In genomic region chr10:6201511-6201975, GRCh38 we compare ENCODE assay signal across 8 cellular contexts. TPM values are rescaled to one million over a fixed set of nuclear protein-coding genes. Genes with fewer than 3 reads are reported as not detected.
DNase-seq lines count a peak whose midpoint lies in the region; ATAC-seq, FAIRE-seq and TF ChIP-seq lines count a peak whose summit lies in the region.

No MANE protein-coding gene starts in this region.

- TF ChIP-seq POLR2A in H1 (IDR thresholded peaks at IDR 0.05; ENCODE audit: control extremely low read depth in 1 of 2, low read depth in 2 of 2, low read length in 2 of 2), result no peak

- H3K4me1 Mint-ChIP-seq in HFFc6 (ENCODE audit: low read depth), result peaks cover 23% of the 10 kb centered on the region

- H2BK5ac ChIP-seq in H1 (ENCODE audit: low read depth, low read length), result no peak overlapping the region

- H3K4ac ChIP-seq in H1 (replicated peaks; ENCODE audit: insufficient read length, low read depth, low read length), result no peak overlapping the region

- TF ChIP-seq EP300 in H1 (IDR thresholded peaks at IDR 0.05; ENCODE audit: borderline replicate concordance in 1 of 2, low read depth in 2 of 2, low read length in 2 of 2), result no peak

- H4K20me1 ChIP-seq in H1 (replicated peaks in 1 of 2; ENCODE audit: control insufficient read depth in 1 of 2, insufficient read depth in 2 of 2, low read length in 2 of 2), result peaks cover 11 to 23% of the 10 kb centered on the region in 2 experiments

- H3K23ac ChIP-seq in H1 (ENCODE audit: insufficient read length), result no peak overlapping the region

- H3K4me1 ChIP-seq in H1 (replicated peaks in 1 of 4; ENCODE audit: control insufficient read depth in 3 of 4, insufficient read depth in 4 of 4, low read length in 3 of 4), result peaks cover 3 to 10% (median 7%) of the 10 kb centered on the region in 4 experiments
- peaks cover 31% of the 10 kb centered on the region for H3K4me1 ChIP-seq in mucosa of descending colon (ENCODE audit: low read depth)

- no peak for TF ChIP-seq RAD21 in H1 (IDR thresholded peaks at IDR 0.05 in 1 of 2, conservative IDR thresholded peaks at IDR 0.05 in 1 of 2; ENCODE audit: low read depth in 2 of 2, low read length in 2 of 2)

- 1% methylated on average over 20 of the region's 51 CpGs; no CpG with 5 or more reads in 1 of the 2 experiments for WGBS in H1 (ENCODE audit: extremely low coverage in 1 of 2, insufficient coverage in 1 of 2, insufficient read length in 1 of 2, insufficient replicate concordance in 2 of 2, low coverage in 1 of 2, low lambda C conversion rate in 2 of 2, missing lambda C conversion rate in 1 of 2), 2 experiments

- peak overlapping the region; percentile 58 for H3K27ac Mint-ChIP-seq in HFFc6

- no peak overlapping the region for H3K9ac ChIP-seq in H1 (replicated peaks in 1 of 4; ENCODE audit: extremely low read depth in 1 of 4, low read depth in 3 of 4, low read length in 3 of 4)

- no peak overlapping the region for H2AFZ ChIP-seq in H1 (ENCODE audit: low read length)

- no peaks in the 10 kb centered on the region for H3K27me3 Mint-ChIP-seq in HFFc6 (ENCODE audit: insufficient read depth)

- H3K18ac ChIP-seq in H1 (ENCODE audit: extremely low read depth, low read length), result no peak overlapping the region

- H3K27ac ChIP-seq in H1 (ENCODE audit: low read depth, low read length), result no peak overlapping the region

- H2BK20ac ChIP-seq in H1 (ENCODE audit: low read length), result no peak overlapping the region

- H2BK12ac ChIP-seq in H1 (ENCODE audit: low read depth, low read length), result no peak overlapping the region

- peaks cover 19 to 37% (median 33%) of the 10 kb centered on the region in 4 experiments; a peak in 6 of 7 replicates for H3K27me3 ChIP-seq in H1 (replicated peaks in 1 of 4; ENCODE audit: control insufficient read depth in 3 of 4, extremely low read depth in 1 of 4, insufficient read depth in 3 of 4, low read length in 3 of 4)

- no peak overlapping the region for H3K56ac ChIP-seq in H1 (replicated peaks; ENCODE audit: insufficient read length, low read depth, low read length)

- no peak overlapping the region for H3K14ac ChIP-seq in H1 (ENCODE audit: insufficient read length)

- peaks cover 2% of the 10 kb centered on the region; the same call in 1 of the 2 replicates for H3K79me1 ChIP-seq in H1 (ENCODE audit: low read depth, low read length)

- ATAC-seq in mucosa of descending colon, result peak; percentile 67

- H3K36me3 Mint-ChIP-seq in HFFc6 (ENCODE audit: low read depth), result no peaks in the 10 kb centered on the region

- no peaks in the 10 kb centered on the region for H3K9me3 ChIP-seq in H1 (ENCODE audit: insufficient read depth in 2 of 2, low read depth in 1 of 2, low read length in 1 of 2)
- H3K9me3 ChIP-seq in mucosa of descending colon, result no peaks in the 10 kb centered on the region

- no peak overlapping the region for H4K91ac ChIP-seq in H1 (replicated peaks; ENCODE audit: insufficient read length, low read length)

- peaks cover 0 to 18% of the 10 kb centered on the region in 2 experiments; a peak in 3 of 4 replicates for H3K79me2 ChIP-seq in H1 (ENCODE audit: control insufficient read depth in 1 of 2, insufficient read depth in 2 of 2, low read length in 2 of 2)

- peaks cover 22% of the 10 kb centered on the region for H3K23me2 ChIP-seq in H1 (ENCODE audit: low read depth, low read length)

- POLR2A ChIA-PET in H1 (lab: Charles Lee; ENCODE audit: partially characterized antibody), result interaction anchor here (1.0 to 3.9 kb wide), 16 partner anchors 10 to 199 kb away, joined by 4 to 66 read pairs (median 12); partner anchors contain the start of gene RBM17

- H3K4me2 ChIP-seq in H1 (ENCODE audit: insufficient read depth in 1 of 2, low read depth in 2 of 2, low read length in 2 of 2), result peak overlapping the region; percentile 81 to 100

- intact Hi-C loops in mucosa of descending colon (cut with DNase I, micrococcal nuclease), result loop anchor here (5.0 to 10.0 kb wide), 2 partner anchors 201 to 203 kb away; no protein-coding TSS in a partner anchor

- H3K36me3 ChIP-seq in H1 (ENCODE audit: control insufficient read depth in 2 of 4, insufficient read depth in 4 of 4, low read length in 3 of 4) (no peaks in the 10 kb centered on the region), mucosa of descending colon (ENCODE audit: low read depth) (no peaks in the 10 kb centered on the region)

- no peak for TF ChIP-seq CTCF in GM12875 (IDR thresholded peaks at IDR 0.05; ENCODE audit: borderline replicate concordance, insufficient read depth, low read depth, low read length)
- TF ChIP-seq CTCF in HFFc6 (IDR thresholded peaks at IDR 0.05), result peak; percentile 18; the same call in 1 of the 2 replicates
- TF ChIP-seq CTCF in H1 (IDR thresholded peaks at IDR 0.05; ENCODE audit: control extremely low read depth in 1 of 3, insufficient read depth in 1 of 3, low read depth in 1 of 3, low read length in 3 of 3), result no peak
- TF ChIP-seq CTCF in mucosa of descending colon (IDR thresholded peaks at IDR 0.05), result no peak

- H3K4me3 ChIP-seq in GM12875 (ENCODE audit: low read depth, low read length), result peak overlapping the region; percentile 29
- H3K4me3 ChIP-seq in H1 (ENCODE audit: extremely low read depth in 1 of 4, insufficient read depth in 2 of 4, low read depth in 3 of 4, low read length in 4 of 4), result peak overlapping the region; percentile 4 to 92 (median 50)
- no peak overlapping the region for H3K4me3 ChIP-seq in mucosa of descending colon

- H2BK120ac ChIP-seq in H1 (replicated peaks; ENCODE audit: low read depth, low read length), result no peak overlapping the region

- no peak overlapping the region for H2BK15ac ChIP-seq in H1 (ENCODE audit: low read length)

- CTCF ChIA-PET in H1 (lab: Charles Lee; ENCODE audit: partially characterized antibody), result interaction anchor here (0.7 to 5.2 kb wide), 20 partner anchors 10 to 437 kb away, joined by 3 to 56 read pairs (median 5); no protein-coding TSS in a partner anchor

- H3K4me3 Mint-ChIP-seq in HFFc6, result peak overlapping the region; percentile 89

- DNase-seq in HFFc6, result peak; percentile 45
- peak; percentile 69 for DNase-seq in NCI-H146 (lab: John Stamatoyannopoulos, UW)
- DNase-seq in activated CD8-positive, alpha-beta memory T cell treated with anti-CD3 and anti-CD28 coated beads for 4 hours (ENCODE audit: low read depth in 2 of 2), result peak; percentile 54 to 59
- peak in 1 of 2 experiments; percentile 67 for DNase-seq in H1 (ENCODE audit: low read depth in 1 of 2, low spot score in 2 of 2)
- DNase-seq in mucosa of descending colon, result peak; percentile 78 to 89 (median 81)
- DNase-seq in stimulated activated CD8-positive, alpha-beta memory T cell treated with anti-CD3 and anti-CD28 coated beads, Interleukin-4, amount 100 ng/mL, for 1 hour (ENCODE audit: low read depth in 2 of 2, low spot score in 1 of 2), result peak; percentile 54 to 62
- no peak for DNase-seq in SKM-1 treated with dmso at 0.1 percent for 144 hours (lab: John Stamatoyannopoulos, UW; ENCODE audit: unreplicated experiment)

- H3K9me3 Mint-ChIP-seq in HFFc6, result no peaks in the 10 kb centered on the region

- H2AK5ac ChIP-seq in H1 (ENCODE audit: low read depth, low read length), result no peak overlapping the region

- FAIRE-seq in H1 (lab: Jason Lieb, UNC), result no peak

- H4K5ac ChIP-seq in H1 (ENCODE audit: insufficient read length, low read depth, low read length), result no peak overlapping the region

- H4K8ac ChIP-seq in H1 (ENCODE audit: extremely low read depth, insufficient read depth, low read length), result no peak overlapping the region; the same call in 1 of the 2 replicates

TF ChIP-seq in H1, 55 proteins besides CTCF, POLR2A, EP300 and RAD21:
- no peak for TF ChIP-seq PHF8 (conservative IDR thresholded peaks at IDR 0.05; ENCODE audit: low read depth, low read length)
- 0 out of 2 replicates have a peak, but pooled peaks have one; percentile 20 for TF ChIP-seq RBBP5 (IDR thresholded peaks at IDR 0.05; ENCODE audit: borderline replicate concordance, low read depth, low read length)
- 0 out of 2 replicates have a peak, but pooled peaks have one; percentile 2 for TF ChIP-seq BACH1 (IDR thresholded peaks at IDR 0.05; ENCODE audit: low read length)
- no peak for TF ChIP-seq YY1 (IDR thresholded peaks at IDR 0.05; ENCODE audit: low read depth, low read length)
- peak; percentile 22 for TF ChIP-seq KDM4A (IDR thresholded peaks at IDR 0.05; ENCODE audit: low read depth, low read length, severe bottlenecking)
- no peak for TF ChIP-seq ATF2 (IDR thresholded peaks at IDR 0.05; ENCODE audit: low read length)
- TF ChIP-seq EZH2 (IDR thresholded peaks at IDR 0.05; ENCODE audit: low read depth, low read length, severe bottlenecking), result peak; percentile 67
- TF ChIP-seq GABPA (IDR thresholded peaks at IDR 0.05; ENCODE audit: borderline replicate concordance, insufficient read depth, low read length), result no peak
- no peak for TF ChIP-seq RNF2 (IDR thresholded peaks at IDR 0.05; ENCODE audit: borderline replicate concordance, low read depth, low read length, missing control alignments, poor library complexity, severe bottlenecking)
- no peak for TF ChIP-seq TBP (IDR thresholded peaks at IDR 0.05; ENCODE audit: low read depth, low read length)

RNA-seq across cellular contexts. Expression of gene PFKFB3, which starts 1.2 kb away (rescaled TPM):
- total RNA-seq in HFFc6 (2021; fragmentation: NEBNext Ultra II Directional; extraction: Animal tissue kit (Norgen Biotek cat#: 25700)), result 10 to 100 TPM; 25.4 to 34.6 (median 28.7) TPM
- 27.3 and 32.0 TPM in 2 replicates for total RNA-seq in H1 (2021; fragmentation: NEBNext Ultra II Directional; extraction: Animal tissue kit (Norgen Biotek cat#: 25700))
- polyA plus RNA-seq in H1 (2011; rRNA removed), result 15.6 and 27.5 TPM in 2 replicates
- 16.8 TPM for polyA plus RNA-seq in H1 (2011; cell fraction: cytosol; rRNA removed)
- 47.6 TPM for polyA plus RNA-seq in H1 (2011; cell fraction: nucleus; rRNA removed)
- polyA plus RNA-seq in H1 (2012, experiment 1 of 2), result 18.4 to 25.7 TPM (median 22.3 TPM) in 4 replicates
- 11.8 TPM for polyA plus RNA-seq in H1 (2012, experiment 2 of 2)
- 11.7 TPM for polyA plus RNA-seq in H1 (2013, experiment 1 of 2)
- 11.3 TPM for polyA plus RNA-seq in H1 (2013, experiment 2 of 2)
- polyA minus RNA-seq in H1 (2011; rRNA and poly(A)+ RNA removed), result 28.8 and 34.1 TPM in 2 replicates
- polyA minus RNA-seq in H1 (2011; cell fraction: cytosol; rRNA and poly(A)+ RNA removed), result 15.3 TPM
- polyA minus RNA-seq in H1 (2011; cell fraction: nucleus; rRNA and poly(A)+ RNA removed), result 55.3 TPM
- total RNA-seq in mucosa of descending colon, result 10 to 100 TPM; 19.3 to 39.0 (median 21.7) TPM
